ENCODE assay signal across 33 cellular contexts in the genomic region with DNA sequence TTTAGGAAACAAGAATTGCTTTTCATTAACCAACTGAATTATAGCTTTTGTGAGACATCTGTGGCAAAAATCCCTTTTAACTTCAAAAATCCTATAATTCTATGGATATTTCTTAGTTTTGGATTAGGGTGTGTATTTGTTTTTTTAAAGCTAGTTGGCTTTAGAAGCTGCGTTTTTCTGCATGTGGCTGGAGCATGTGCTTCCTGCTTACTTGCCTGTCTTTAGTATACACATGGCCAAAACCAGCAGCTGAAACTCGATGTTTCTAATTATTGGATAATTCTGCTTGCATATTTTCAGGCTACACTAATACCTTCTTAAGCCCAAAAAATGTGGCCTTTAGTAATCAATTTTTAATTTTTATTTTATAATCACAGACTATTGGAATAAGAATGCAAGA.
"Had no signal": no experiment of that assay in that cellular context is flagged by ENCODE, and none has a peak within 500 bp of the region (broad histone marks: within the 10 kb centered on the region; RNA-seq: fewer than 3 reads in every experiment).

No MANE protein-coding gene starts in this region.

- H3K9me3 Mint-ChIP-seq: activated naive CD4-positive, alpha-beta T cell treated with anti-CD3 and anti-CD28 coated beads, Interleukin-2, amount 50 U/mL, for 24 hours; activated naive CD8-positive, alpha-beta T cell treated with anti-CD3 and anti-CD28 coated beads, Interleukin-2, amount 50 U/mL, for 24 hours; activated T-helper 2 cell treated with anti-CD3 and anti-CD28 coated beads, Interferon-gamma antibody, Interleukin-2, Interleukin-4, amounts not matched to agents 10 μg/mL and 5 μg/mL and 100 μg/mL, durations not matched to agents 14 hours and 24 hours and 36 hours; dendritic cell treated with granulocyte-macrophage colony-stimulating factor and Interleukin-4, amounts not matched to agents 40 ng/mL and 50 ng/mL, for 4 days; immature natural killer cell; naive thymus-derived CD4-positive, alpha-beta T cell; stimulated activated naive B cell treated with anti-CD40 and anti-IgM and Interleukin-4, amounts not matched to agents 10 μg/mL and 1 μg/mL and 100 μg/mL, for 72 hours; T-helper 2 cell treated with Interferon-gamma antibody and Interleukin-4, amounts not matched to agents 5 μg/mL and 100 μg/mL, for 36 hours had no signal

- H3K36me3 ChIP-seq: breast epithelium, esophagus squamous epithelium, pancreas, sigmoid colon, stomach, thyroid gland, upper lobe of left lung, vagina had no signal

- DNase-seq: activated CD4-positive, alpha-beta T cell treated with anti-CD3 and anti-CD28 coated beads for 36 hours; activated CD4-positive, CD25-positive, alpha-beta regulatory T cell; activated CD8-positive, alpha-beta memory T cell treated with anti-CD3 and anti-CD28 coated beads, Interleukin-2, amount 10 ng/mL, durations not matched to agents 7 days and 5 days; activated CD8-positive, alpha-beta T cell treated with anti-CD3 and anti-CD28 coated beads, Interleukin-2, amount 10 ng/mL, durations not matched to agents 7 days and 5 days; activated naive CD8-positive, alpha-beta T cell treated with anti-CD3 and anti-CD28 coated beads, Interleukin-2, amount 50 U/mL, for 24 hours; activated T-cell treated with anti-CD3 and anti-CD28 coated beads, Interleukin-2, amount 50 U/mL, for 48 hours; central memory CD4-positive, alpha-beta T cell; effector CD8-positive, alpha-beta T cell; esophagus squamous epithelium; head of caudate nucleus; hypothalamus; immature natural killer cell; kidney; left colon; midbrain; naive thymus-derived CD4-positive, alpha-beta T cell; nucleus accumbens; pancreas; psoas muscle; sigmoid colon; stimulated activated CD4-positive, alpha-beta T cell treated with anti-CD3 and anti-CD28 coated beads, Interleukin-15, amount 100 ng/mL, for 24 hours; stimulated activated CD4-positive, alpha-beta T cell treated with anti-CD3 and anti-CD28 coated beads, Interleukin-2, amount 100 ng/mL, for 24 hours; stimulated activated naive B cell treated with anti-CD40 and anti-IgM and Interleukin-4, amounts not matched to agents 10 μg/mL and 1 μg/mL and 100 μg/mL, for 72 hours; stomach; thyroid gland; upper lobe of left lung had no signal

- H3K27me3 Mint-ChIP-seq: activated CD4-positive, alpha-beta T cell treated with anti-CD3 and anti-CD28 coated beads for 36 hours; activated CD8-positive, alpha-beta memory T cell treated with anti-CD3 and anti-CD28 coated beads, Interleukin-2, amount 10 ng/mL, durations not matched to agents 7 days and 5 days; activated naive CD4-positive, alpha-beta T cell treated with anti-CD3 and anti-CD28 coated beads, Interleukin-2, amount 50 U/mL, for 24 hours; activated naive CD8-positive, alpha-beta T cell treated with anti-CD3 and anti-CD28 coated beads, Interleukin-2, amount 50 U/mL, for 24 hours; dendritic cell treated with granulocyte-macrophage colony-stimulating factor and Interleukin-4, amounts not matched to agents 40 ng/mL and 50 ng/mL, for 4 days; naive thymus-derived CD4-positive, alpha-beta T cell; stimulated activated naive B cell treated with anti-CD40 and anti-IgM and Interleukin-4, amounts not matched to agents 10 μg/mL and 1 μg/mL and 100 μg/mL, for 72 hours had no signal

- H3K27ac ChIP-seq: breast epithelium, epithelial cell of prostate, pancreas, psoas muscle, sigmoid colon, stomach, thyroid gland, upper lobe of left lung, vagina had no signal

- H3K4me3 ChIP-seq: breast epithelium, esophagus squamous epithelium, pancreas, psoas muscle, sigmoid colon, stomach, thyroid gland, upper lobe of left lung, vagina had no signal

- H3K27me3 ChIP-seq: breast epithelium, esophagus squamous epithelium, pancreas, sigmoid colon, stomach, thyroid gland, upper lobe of left lung, vagina had no signal

- H3K4me3 Mint-ChIP-seq: activated CD4-positive, alpha-beta T cell treated with anti-CD3 and anti-CD28 coated beads for 36 hours; activated CD8-positive, alpha-beta memory T cell treated with anti-CD3 and anti-CD28 coated beads, Interleukin-2, amount 10 ng/mL, durations not matched to agents 7 days and 5 days; activated CD8-positive, alpha-beta T cell treated with anti-CD3 and anti-CD28 coated beads, Interleukin-2, amount 10 ng/mL, durations not matched to agents 7 days and 5 days; activated naive CD4-positive, alpha-beta T cell treated with anti-CD3 and anti-CD28 coated beads, Interleukin-2, amount 50 U/mL, for 24 hours; activated naive CD8-positive, alpha-beta T cell treated with anti-CD3 and anti-CD28 coated beads, Interleukin-2, amount 50 U/mL, for 24 hours; dendritic cell treated with granulocyte-macrophage colony-stimulating factor and Interleukin-4, amounts not matched to agents 40 ng/mL and 50 ng/mL, for 4 days; immature natural killer cell; stimulated activated naive B cell treated with anti-CD40 and anti-IgM and Interleukin-4, amounts not matched to agents 10 μg/mL and 1 μg/mL and 100 μg/mL, for 72 hours; T-helper 2 cell treated with Interferon-gamma antibody and Interleukin-4, amounts not matched to agents 5 μg/mL and 100 μg/mL, for 36 hours had no signal

- H3K27ac Mint-ChIP-seq: activated CD4-positive, alpha-beta T cell treated with anti-CD3 and anti-CD28 coated beads for 36 hours; activated CD8-positive, alpha-beta memory T cell treated with anti-CD3 and anti-CD28 coated beads, Interleukin-2, amount 10 ng/mL, durations not matched to agents 7 days and 5 days; activated CD8-positive, alpha-beta T cell treated with anti-CD3 and anti-CD28 coated beads, Interleukin-2, amount 10 ng/mL, durations not matched to agents 7 days and 5 days; activated naive CD8-positive, alpha-beta T cell treated with anti-CD3 and anti-CD28 coated beads, Interleukin-2, amount 50 U/mL, for 24 hours; activated T-helper 2 cell treated with anti-CD3 and anti-CD28 coated beads, Interferon-gamma antibody, Interleukin-2, Interleukin-4, amounts not matched to agents 10 μg/mL and 5 μg/mL and 100 μg/mL, durations not matched to agents 14 hours and 24 hours and 36 hours; dendritic cell treated with granulocyte-macrophage colony-stimulating factor and Interleukin-4, amounts not matched to agents 40 ng/mL and 50 ng/mL, for 4 days; immature natural killer cell; stimulated activated naive B cell treated with anti-CD40 and anti-IgM and Interleukin-4, amounts not matched to agents 10 μg/mL and 1 μg/mL and 100 μg/mL, for 72 hours; T-helper 2 cell treated with Interferon-gamma antibody and Interleukin-4, amounts not matched to agents 5 μg/mL and 100 μg/mL, for 36 hours had no signal

- H3K9me3 ChIP-seq: breast epithelium, esophagus squamous epithelium, pancreas, psoas muscle, sigmoid colon, stomach, thyroid gland, upper lobe of left lung, vagina had no signal

- H3K36me3 Mint-ChIP-seq: activated naive CD4-positive, alpha-beta T cell treated with anti-CD3 and anti-CD28 coated beads, Interleukin-2, amount 50 U/mL, for 24 hours; immature natural killer cell; stimulated activated naive B cell treated with anti-CD40 and anti-IgM and Interleukin-4, amounts not matched to agents 10 μg/mL and 1 μg/mL and 100 μg/mL, for 72 hours had no signal

- H3K4me1 ChIP-seq: breast epithelium, pancreas had no signal
